Comparison of ENCODE assay signal across 1 cellular context in genomic region chr1:18512883-18513282, GRCh38.
TF ChIP-seq lines count a peak whose summit lies in the region.

No MANE protein-coding gene starts in this region.

TF ChIP-seq in GM23338, 12 proteins besides CTCF, POLR2A, EP300 and RAD21 (continued from another document):
- TF ChIP-seq, protein P1, sequence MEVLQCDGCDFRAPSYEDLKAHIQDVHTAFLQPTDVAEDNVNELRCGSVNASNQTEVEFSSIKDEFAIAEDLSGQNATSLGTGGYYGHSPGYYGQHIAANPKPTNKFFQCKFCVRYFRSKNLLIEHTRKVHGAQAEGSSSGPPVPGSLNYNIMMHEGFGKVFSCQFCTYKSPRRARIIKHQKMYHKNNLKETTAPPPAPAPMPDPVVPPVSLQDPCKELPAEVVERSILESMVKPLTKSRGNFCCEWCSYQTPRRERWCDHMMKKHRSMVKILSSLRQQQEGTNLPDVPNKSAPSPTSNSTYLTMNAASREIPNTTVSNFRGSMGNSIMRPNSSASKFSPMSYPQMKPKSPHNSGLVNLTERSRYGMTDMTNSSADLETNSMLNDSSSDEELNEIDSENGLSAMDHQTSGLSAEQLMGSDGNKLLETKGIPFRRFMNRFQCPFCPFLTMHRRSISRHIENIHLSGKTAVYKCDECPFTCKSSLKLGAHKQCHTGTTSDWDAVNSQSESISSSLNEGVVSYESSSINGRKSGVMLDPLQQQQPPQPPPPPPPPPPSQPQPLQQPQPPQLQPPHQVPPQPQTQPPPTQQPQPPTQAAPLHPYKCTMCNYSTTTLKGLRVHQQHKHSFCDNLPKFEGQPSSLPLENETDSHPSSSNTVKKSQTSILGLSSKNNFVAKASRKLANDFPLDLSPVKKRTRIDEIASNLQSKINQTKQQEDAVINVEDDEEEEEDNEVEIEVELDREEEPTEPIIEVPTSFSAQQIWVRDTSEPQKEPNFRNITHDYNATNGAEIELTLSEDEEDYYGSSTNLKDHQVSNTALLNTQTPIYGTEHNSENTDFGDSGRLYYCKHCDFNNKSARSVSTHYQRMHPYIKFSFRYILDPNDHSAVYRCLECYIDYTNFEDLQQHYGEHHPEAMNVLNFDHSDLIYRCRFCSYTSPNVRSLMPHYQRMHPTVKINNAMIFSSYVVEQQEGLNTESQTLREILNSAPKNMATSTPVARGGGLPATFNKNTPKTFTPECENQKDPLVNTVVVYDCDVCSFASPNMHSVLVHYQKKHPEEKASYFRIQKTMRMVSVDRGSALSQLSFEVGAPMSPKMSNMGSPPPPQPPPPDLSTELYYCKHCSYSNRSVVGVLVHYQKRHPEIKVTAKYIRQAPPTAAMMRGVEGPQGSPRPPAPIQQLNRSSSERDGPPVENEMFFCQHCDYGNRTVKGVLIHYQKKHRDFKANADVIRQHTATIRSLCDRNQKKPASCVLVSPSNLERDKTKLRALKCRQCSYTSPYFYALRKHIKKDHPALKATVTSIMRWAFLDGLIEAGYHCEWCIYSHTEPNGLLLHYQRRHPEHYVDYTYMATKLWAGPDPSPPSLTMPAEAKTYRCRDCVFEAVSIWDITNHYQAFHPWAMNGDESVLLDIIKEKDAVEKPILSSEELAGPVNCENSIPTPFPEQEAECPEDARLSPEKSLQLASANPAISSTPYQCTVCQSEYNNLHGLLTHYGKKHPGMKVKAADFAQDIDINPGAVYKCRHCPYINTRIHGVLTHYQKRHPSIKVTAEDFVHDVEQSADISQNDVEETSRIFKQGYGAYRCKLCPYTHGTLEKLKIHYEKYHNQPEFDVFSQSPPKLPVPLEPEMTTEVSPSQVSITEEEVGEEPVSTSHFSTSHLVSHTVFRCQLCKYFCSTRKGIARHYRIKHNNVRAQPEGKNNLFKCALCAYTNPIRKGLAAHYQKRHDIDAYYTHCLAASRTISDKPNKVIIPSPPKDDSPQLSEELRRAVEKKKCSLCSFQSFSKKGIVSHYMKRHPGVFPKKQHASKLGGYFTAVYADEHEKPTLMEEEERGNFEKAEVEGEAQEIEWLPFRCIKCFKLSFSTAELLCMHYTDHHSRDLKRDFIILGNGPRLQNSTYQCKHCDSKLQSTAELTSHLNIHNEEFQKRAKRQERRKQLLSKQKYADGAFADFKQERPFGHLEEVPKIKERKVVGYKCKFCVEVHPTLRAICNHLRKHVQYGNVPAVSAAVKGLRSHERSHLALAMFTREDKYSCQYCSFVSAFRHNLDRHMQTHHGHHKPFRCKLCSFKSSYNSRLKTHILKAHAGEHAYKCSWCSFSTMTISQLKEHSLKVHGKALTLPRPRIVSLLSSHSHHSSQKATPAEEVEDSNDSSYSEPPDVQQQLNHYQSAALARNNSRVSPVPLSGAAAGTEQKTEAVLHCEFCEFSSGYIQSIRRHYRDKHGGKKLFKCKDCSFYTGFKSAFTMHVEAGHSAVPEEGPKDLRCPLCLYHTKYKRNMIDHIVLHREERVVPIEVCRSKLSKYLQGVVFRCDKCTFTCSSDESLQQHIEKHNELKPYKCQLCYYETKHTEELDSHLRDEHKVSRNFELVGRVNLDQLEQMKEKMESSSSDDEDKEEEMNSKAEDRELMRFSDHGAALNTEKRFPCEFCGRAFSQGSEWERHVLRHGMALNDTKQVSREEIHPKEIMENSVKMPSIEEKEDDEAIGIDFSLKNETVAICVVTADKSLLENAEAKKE (CRISPR knock-in tag; IDR thresholded peaks at IDR 0.05), result no peak
- TF ChIP-seq ZNF331 (CRISPR knock-in tag; IDR thresholded peaks at IDR 0.05; ENCODE audit: low read depth), result no peak
- TF ChIP-seq CREB1 (CRISPR knock-in tag; IDR thresholded peaks at IDR 0.05; ENCODE audit: low read depth), result no peak
- no peak for TF ChIP-seq ZNF114 (CRISPR knock-in tag; IDR thresholded peaks at IDR 0.05)
